2 cellular contexts compared by ENCODE assay signal in the genomic region with DNA sequence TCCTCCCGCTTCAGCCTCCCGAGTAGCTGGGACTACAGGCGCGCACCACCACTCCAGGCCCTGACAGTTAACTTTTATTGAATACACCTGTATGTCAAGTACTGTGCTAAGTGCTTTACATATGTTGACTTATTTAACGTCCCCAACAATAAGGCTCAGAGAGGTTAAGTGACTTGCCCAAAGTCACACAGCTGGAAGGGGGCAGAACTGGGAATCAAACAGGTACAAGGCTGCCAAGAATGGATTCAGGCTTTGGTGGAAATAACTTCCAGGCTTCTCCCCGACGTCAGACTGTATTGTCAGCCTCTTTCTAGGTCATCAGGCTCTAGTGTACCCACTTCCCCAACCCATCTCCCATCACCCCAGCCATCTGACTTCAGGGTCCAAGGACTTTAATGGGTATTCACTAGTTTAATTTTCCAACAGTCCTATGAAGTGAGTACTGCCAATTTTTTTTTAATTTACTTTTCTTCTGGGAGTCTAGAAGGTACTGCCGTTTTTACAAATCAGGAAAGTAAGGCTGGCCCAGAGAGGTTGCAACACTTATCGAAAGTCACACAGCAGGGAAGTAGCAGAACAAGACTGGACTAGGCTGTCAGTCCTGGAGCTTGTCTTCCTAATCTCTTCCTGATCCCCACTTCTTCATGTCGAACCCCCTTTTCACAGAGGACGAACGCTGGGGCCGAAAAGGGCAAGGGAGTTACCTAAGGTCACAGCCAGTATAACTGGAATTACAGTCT.
TF ChIP-seq lines count a peak whose summit lies in the region.

No MANE protein-coding gene starts in this region.

TF ChIP-seq in A549, 52 proteins besides CTCF, POLR2A, EP300 and RAD21:
- no peak for TF ChIP-seq NR3C1 (IDR thresholded peaks at IDR 0.05)
- peak; percentile 43 for TF ChIP-seq ZFP36 (IDR thresholded peaks at IDR 0.05; ENCODE audit: borderline replicate concordance, partially characterized antibody)
- TF ChIP-seq, protein P1, sequence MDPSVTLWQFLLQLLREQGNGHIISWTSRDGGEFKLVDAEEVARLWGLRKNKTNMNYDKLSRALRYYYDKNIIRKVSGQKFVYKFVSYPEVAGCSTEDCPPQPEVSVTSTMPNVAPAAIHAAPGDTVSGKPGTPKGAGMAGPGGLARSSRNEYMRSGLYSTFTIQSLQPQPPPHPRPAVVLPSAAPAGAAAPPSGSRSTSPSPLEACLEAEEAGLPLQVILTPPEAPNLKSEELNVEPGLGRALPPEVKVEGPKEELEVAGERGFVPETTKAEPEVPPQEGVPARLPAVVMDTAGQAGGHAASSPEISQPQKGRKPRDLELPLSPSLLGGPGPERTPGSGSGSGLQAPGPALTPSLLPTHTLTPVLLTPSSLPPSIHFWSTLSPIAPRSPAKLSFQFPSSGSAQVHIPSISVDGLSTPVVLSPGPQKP (IDR thresholded peaks at IDR 0.05; ENCODE audit: low read depth, low read length) = no peak
- no peak for TF ChIP-seq KDM1A (IDR thresholded peaks at IDR 0.05; ENCODE audit: low read depth)

TF ChIP-seq in K562, 482 proteins besides CTCF, POLR2A, EP300 and RAD21 (continues in another document):
- TF ChIP-seq SMARCA5 (IDR thresholded peaks at IDR 0.05) (peak; percentile 83), CEBPB (tag; IDR thresholded peaks at IDR 0.05) (no peak), FUS (optimal IDR thresholded peaks at IDR 0.05; ENCODE audit: low read depth, low read length) (no peak), ZEB2 (IDR thresholded peaks at IDR 0.05) (no peak), POLR3A (IDR thresholded peaks at IDR 0.05; ENCODE audit: borderline replicate concordance, extremely low read depth, insufficient read depth, insufficient read length) (no peak), KDM1A (IDR thresholded peaks at IDR 0.05) (peak; percentile 56 to 72), CBX1 (IDR thresholded peaks at IDR 0.05; ENCODE audit: low read depth) (0 out of 2 replicates have a peak, but pooled peaks have one; percentile 17), ZKSCAN1 (IDR thresholded peaks at IDR 0.05; ENCODE audit: low read depth, low read length) (no peak), HDAC2 (IDR thresholded peaks at IDR 0.05) (peak; percentile 62; the same call in 1 of the 2 replicates), ELF4 (CRISPR knock-in tag; IDR thresholded peaks at IDR 0.05) (no peak), RBFOX2 (IDR thresholded peaks at IDR 0.05; ENCODE audit: low read depth, low read length) (no peak), BCOR (IDR thresholded peaks at IDR 0.05) (peak; percentile 91), ADNP (tag; IDR thresholded peaks at IDR 0.05) (peak; percentile 91), SETDB1 (IDR thresholded peaks at IDR 0.05; ENCODE audit: low read length) (no peak), RBM25 (IDR thresholded peaks at IDR 0.05; ENCODE audit: low read depth, low read length, severe bottlenecking) (peak; percentile 85), ZNF41 (CRISPR knock-in tag; conservative IDR thresholded peaks at IDR 0.05) (no peak), HNRNPLL (IDR thresholded peaks at IDR 0.05; ENCODE audit: low read depth, low read length, poor library complexity, severe bottlenecking) (no peak), ETV5 (CRISPR knock-in tag; IDR thresholded peaks at IDR 0.05; ENCODE audit: low read depth) (no peak), ATF1 (CRISPR knock-in tag; IDR thresholded peaks at IDR 0.05) (no peak), ATF1 (tag; IDR thresholded peaks at IDR 0.05) (no peak), GATAD2A (IDR thresholded peaks at IDR 0.05) (no peak), TFAM (CRISPR knock-in tag; conservative IDR thresholded peaks at IDR 0.05) (no peak), TCF7L2 (IDR thresholded peaks at IDR 0.05; ENCODE audit: low read depth, low read length) (no peak), KDM5B (IDR thresholded peaks at IDR 0.05; ENCODE audit: insufficient replicate concordance, low read depth, low read length) (no peak), ZFP36 (IDR thresholded peaks at IDR 0.05; ENCODE audit: low read depth, low read length, partially characterized antibody) (peak; percentile 79), ZNF584 (CRISPR knock-in tag; IDR thresholded peaks at IDR 0.05; ENCODE audit: low read depth) (no peak), PCBP2 (IDR thresholded peaks at IDR 0.05; ENCODE audit: low read depth, low read length, poor library complexity, severe bottlenecking) (no peak), BRD9 (IDR thresholded peaks at IDR 0.05; ENCODE audit: low read depth, partially characterized antibody) (peak; percentile 83), PTBP1 (IDR thresholded peaks at IDR 0.05; ENCODE audit: low read depth, low read length) (0 out of 2 replicates have a peak, but pooled peaks have one; percentile 50), NR1H2 (CRISPR knock-in tag; IDR thresholded peaks at IDR 0.05) (no peak), ZNF239 (CRISPR knock-in tag; IDR thresholded peaks at IDR 0.05) (no peak), CHD1 (IDR thresholded peaks at IDR 0.05; ENCODE audit: low read length) (no peak), RUNX1 (IDR thresholded peaks at IDR 0.05; ENCODE audit: low read depth) (no peak), ZC3H4 (CRISPR knock-in tag; IDR thresholded peaks at IDR 0.05; ENCODE audit: borderline replicate concordance) (no peak), SMAD2 (IDR thresholded peaks at IDR 0.05; ENCODE audit: low read depth, low read length) (no peak)
- TF ChIP-seq, protein P2, sequence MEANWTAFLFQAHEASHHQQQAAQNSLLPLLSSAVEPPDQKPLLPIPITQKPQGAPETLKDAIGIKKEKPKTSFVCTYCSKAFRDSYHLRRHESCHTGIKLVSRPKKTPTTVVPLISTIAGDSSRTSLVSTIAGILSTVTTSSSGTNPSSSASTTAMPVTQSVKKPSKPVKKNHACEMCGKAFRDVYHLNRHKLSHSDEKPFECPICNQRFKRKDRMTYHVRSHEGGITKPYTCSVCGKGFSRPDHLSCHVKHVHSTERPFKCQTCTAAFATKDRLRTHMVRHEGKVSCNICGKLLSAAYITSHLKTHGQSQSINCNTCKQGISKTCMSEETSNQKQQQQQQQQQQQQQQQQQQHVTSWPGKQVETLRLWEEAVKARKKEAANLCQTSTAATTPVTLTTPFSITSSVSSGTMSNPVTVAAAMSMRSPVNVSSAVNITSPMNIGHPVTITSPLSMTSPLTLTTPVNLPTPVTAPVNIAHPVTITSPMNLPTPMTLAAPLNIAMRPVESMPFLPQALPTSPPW (CRISPR knock-in tag; IDR thresholded peaks at IDR 0.05) = no peak
- TF ChIP-seq, protein P3, sequence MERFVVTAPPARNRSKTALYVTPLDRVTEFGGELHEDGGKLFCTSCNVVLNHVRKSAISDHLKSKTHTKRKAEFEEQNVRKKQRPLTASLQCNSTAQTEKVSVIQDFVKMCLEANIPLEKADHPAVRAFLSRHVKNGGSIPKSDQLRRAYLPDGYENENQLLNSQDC (CRISPR knock-in tag; IDR thresholded peaks at IDR 0.05) = no peak
- TF ChIP-seq, protein P4, sequence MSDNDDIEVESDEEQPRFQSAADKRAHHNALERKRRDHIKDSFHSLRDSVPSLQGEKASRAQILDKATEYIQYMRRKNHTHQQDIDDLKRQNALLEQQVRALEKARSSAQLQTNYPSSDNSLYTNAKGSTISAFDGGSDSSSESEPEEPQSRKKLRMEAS (CRISPR knock-in tag; IDR thresholded peaks at IDR 0.05) = no peak
- TF ChIP-seq, protein P5, sequence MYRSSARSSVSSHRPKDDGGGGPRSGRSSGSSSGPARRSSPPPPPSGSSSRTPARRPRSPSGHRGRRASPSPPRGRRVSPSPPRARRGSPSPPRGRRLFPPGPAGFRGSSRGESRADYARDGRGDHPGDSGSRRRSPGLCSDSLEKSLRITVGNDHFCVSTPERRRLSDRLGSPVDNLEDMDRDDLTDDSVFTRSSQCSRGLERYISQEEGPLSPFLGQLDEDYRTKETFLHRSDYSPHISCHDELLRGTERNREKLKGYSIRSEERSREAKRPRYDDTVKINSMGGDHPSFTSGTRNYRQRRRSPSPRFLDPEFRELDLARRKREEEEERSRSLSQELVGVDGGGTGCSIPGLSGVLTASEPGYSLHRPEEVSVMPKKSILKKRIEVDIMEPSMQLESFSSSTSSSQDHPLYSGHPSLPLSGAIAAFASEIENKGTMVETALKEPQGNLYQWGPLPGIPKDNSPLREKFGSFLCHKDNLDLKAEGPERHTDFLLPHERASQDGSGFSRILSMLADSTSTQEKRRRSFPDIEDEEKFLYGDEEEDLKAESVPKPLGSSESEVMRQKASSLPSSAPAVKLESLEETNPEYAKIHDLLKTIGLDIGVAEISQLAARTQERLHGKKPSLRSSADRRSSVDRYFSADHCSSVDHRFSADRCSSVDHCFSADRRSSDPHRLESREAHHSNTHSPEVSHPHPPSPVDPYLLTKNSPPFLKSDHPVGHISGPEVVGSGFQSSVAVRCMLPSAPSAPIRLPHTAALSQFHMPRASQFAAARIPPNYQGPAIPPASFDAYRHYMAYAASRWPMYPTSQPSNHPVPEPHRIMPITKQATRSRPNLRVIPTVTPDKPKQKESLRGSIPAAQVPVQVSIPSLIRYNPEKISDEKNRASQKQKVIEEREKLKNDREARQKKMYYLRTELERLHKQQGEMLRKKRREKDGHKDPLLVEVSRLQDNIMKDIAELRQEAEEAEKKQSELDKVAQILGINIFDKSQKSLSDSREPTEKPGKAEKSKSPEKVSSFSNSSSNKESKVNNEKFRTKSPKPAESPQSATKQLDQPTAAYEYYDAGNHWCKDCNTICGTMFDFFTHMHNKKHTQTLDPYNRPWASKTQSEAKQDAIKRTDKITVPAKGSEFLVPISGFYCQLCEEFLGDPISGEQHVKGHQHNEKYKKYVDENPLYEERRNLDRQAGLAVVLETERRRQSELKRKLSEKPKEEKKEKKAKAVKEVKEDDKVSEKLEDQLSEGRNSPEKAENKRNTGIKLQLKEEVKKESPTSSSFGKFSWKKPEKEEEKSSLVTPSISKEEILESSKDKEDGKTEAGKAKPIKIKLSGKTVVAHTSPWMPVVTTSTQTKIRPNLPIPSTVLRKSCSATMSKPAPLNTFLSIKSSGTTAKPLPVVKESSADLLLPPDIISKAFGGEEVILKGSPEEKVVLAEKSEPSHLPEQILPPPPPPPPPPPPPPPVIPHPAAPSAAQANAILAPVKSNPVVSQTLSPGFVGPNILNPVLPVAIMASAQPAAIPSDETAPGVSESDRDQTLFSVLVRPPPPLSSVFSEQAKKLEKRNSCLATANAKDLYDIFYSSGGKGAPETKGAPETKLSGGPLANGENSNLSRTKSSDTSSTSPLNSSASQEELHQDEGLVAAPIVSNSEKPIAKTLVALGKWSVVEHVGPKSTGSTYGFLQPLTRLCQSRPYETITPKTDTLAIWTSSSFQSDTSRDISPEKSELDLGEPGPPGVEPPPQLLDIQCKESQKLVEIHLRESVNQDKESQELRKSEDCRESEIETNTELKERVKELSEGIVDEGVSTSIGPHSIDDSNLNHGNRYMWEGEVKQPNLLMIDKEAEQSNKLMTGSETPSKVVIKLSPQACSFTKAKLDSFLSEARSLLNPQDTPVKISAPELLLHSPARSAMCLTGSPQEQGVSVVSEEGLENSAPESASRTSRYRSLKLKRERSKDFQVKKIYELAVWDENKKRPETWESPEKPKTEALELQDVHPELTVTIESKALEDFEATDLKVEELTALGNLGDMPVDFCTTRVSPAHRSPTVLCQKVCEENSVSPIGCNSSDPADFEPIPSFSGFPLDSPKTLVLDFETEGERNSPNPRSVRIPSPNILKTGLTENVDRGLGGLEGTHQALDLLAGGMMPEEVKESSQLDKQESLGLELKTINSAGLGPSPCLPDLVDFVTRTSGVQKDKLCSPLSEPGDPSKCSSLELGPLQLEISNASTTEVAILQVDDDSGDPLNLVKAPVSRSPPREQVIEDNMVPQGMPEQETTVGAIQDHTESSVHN (IDR thresholded peaks at IDR 0.05; ENCODE audit: borderline replicate concordance in 1 of 2, low read depth in 1 of 2) = no peak
- TF ChIP-seq, protein P6, sequence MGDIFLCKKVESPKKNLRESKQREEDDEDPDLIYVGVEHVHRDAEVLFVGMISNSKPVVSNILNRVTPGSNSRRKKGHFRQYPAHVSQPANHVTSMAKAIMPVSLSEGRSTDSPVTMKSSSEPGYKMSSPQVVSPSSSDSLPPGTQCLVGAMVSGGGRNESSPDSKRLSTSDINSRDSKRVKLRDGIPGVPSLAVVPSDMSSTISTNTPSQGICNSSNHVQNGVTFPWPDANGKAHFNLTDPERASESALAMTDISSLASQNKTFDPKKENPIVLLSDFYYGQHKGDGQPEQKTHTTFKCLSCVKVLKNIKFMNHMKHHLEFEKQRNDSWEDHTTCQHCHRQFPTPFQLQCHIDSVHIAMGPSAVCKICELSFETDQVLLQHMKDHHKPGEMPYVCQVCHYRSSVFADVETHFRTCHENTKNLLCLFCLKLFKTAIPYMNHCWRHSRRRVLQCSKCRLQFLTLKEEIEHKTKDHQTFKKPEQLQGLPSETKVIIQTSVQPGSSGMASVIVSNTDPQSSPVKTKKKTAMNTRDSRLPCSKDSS (IDR thresholded peaks at IDR 0.05; ENCODE audit: low read depth, partially characterized antibody) = no peak
- TF ChIP-seq, protein P7, sequence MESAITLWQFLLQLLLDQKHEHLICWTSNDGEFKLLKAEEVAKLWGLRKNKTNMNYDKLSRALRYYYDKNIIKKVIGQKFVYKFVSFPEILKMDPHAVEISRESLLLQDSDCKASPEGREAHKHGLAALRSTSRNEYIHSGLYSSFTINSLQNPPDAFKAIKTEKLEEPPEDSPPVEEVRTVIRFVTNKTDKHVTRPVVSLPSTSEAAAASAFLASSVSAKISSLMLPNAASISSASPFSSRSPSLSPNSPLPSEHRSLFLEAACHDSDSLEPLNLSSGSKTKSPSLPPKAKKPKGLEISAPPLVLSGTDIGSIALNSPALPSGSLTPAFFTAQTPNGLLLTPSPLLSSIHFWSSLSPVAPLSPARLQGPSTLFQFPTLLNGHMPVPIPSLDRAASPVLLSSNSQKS (CRISPR knock-in tag; IDR thresholded peaks at IDR 0.05) = no peak
- TF ChIP-seq, protein P8, sequence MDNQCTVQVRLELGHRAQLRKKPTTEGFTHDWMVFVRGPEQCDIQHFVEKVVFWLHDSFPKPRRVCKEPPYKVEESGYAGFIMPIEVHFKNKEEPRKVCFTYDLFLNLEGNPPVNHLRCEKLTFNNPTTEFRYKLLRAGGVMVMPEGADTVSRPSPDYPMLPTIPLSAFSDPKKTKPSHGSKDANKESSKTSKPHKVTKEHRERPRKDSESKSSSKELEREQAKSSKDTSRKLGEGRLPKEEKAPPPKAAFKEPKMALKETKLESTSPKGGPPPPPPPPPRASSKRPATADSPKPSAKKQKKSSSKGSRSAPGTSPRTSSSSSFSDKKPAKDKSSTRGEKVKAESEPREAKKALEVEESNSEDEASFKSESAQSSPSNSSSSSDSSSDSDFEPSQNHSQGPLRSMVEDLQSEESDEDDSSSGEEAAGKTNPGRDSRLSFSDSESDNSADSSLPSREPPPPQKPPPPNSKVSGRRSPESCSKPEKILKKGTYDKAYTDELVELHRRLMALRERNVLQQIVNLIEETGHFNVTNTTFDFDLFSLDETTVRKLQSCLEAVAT (IDR thresholded peaks at IDR 0.05) = no peak
- TF ChIP-seq, protein P9, sequence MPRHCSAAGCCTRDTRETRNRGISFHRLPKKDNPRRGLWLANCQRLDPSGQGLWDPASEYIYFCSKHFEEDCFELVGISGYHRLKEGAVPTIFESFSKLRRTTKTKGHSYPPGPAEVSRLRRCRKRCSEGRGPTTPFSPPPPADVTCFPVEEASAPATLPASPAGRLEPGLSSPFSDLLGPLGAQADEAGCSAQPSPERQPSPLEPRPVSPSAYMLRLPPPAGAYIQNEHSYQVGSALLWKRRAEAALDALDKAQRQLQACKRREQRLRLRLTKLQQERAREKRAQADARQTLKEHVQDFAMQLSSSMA (CRISPR knock-in tag; IDR thresholded peaks at IDR 0.05) = no peak
